In the genomic region with DNA sequence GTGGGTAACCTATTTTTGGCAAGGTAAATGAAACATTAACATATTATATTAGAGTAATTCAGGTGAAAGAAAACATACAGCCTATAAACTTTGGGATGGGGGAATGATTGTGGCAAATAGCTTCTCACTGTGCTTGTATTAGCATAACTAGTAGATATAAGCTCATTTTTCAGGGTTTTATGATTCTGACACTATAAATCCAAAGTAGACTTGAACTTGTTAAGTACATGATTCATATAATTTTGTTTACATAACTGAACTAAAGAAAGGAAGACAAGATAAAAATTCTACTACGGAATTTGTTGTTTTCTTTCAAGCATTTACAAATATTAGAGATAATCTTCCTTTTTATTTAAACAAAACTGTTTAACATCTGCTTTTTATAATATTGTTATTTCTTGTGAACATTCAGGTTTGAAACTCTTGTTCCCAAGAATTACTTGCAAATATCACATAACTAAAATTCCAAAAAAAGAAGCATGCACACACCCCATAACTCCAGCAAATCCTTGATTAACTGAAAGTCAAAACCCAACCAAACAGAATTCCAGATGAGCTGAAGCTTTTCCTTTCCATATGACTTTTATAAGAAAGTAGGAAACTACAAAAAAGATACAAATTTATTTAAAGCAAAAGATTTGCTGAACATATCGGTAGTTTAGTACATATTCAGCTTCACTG, we compare ENCODE assay signal across 17 cellular contexts.
DNase-seq lines count a peak whose midpoint lies in the region; ATAC-seq, FAIRE-seq and TF ChIP-seq lines count a peak whose summit lies in the region.
"Had no signal": no experiment of that assay in that cellular context is flagged by ENCODE, and none has a peak within 500 bp of the region (broad histone marks: within the 10 kb centered on the region; RNA-seq: fewer than 3 reads in every experiment).

No MANE protein-coding gene starts in this region.

- H3K4me1 ChIP-seq in A549 (peaks cover 90% of the 10 kb centered on the region), PC-3 (ENCODE audit: insufficient read depth, low read length) (peaks cover 70% of the 10 kb centered on the region), muscle layer of duodenum (ENCODE audit: control insufficient read depth in 1 of 2, insufficient read depth in 2 of 2, low read length in 2 of 2) (peaks cover 8 to 23% of the 10 kb centered on the region in 2 donors), neural progenitor cell (peaks cover 13% of the 10 kb centered on the region)

- BruUV-seq in PC-3 (replicated peaks; lab: Mats Ljungman, UMichigan), result no TSS peak

- H3K9me3 ChIP-seq in A549, result no peaks in the 10 kb centered on the region
- H3K9me3 ChIP-seq in PC-3 (ENCODE audit: low read length), result no peaks in the 10 kb centered on the region
- H3K9me3 ChIP-seq in muscle layer of duodenum (ENCODE audit: control insufficient read depth in 1 of 2, low read length in 2 of 2), result no peaks in the 10 kb centered on the region
- H3K9me3 ChIP-seq in neural progenitor cell (ENCODE audit: low read depth), result no peaks in the 10 kb centered on the region
- H3K9me3 ChIP-seq: body of pancreas had no signal

- intact Hi-C loops in PC-3 (cut with micrococcal nuclease), result loop anchor here (1.0 kb wide), 1 partner anchor 40 kb away; no protein-coding TSS in a partner anchor

- H3K4me3 ChIP-seq in A549 (peak overlapping the region; percentile 21; the same call in 1 of the 3 replicates), PC-3 (ENCODE audit: low read length) (peak overlapping the region; percentile 41), muscle layer of duodenum (ENCODE audit: low read depth in 1 of 2, low read length in 2 of 2) (no peak overlapping the region), neural progenitor cell (no peak overlapping the region)
- H3K4me3 ChIP-seq: body of pancreas had no signal

- H3K4me1 Mint-ChIP-seq in neural progenitor cell, result no peaks in the 10 kb centered on the region

- peak overlapping the region; percentile 58 for H3K9ac ChIP-seq in PC-3 (ENCODE audit: low read length)
- H3K9ac ChIP-seq in neural progenitor cell, result no peak overlapping the region

- no peak overlapping the region for H3K4me3 Mint-ChIP-seq in neural progenitor cell
- H3K4me3 Mint-ChIP-seq: CD4-positive, alpha-beta memory T cell; stimulated activated naive CD8-positive, alpha-beta T cell treated with anti-CD3 and anti-CD28 coated beads, Interleukin-15, Interleukin-2, amounts not matched to agents 100 ng/mL and 50 ng/mL, for 24 hours had no signal

- H3K9me2 ChIP-seq in PC-3 (replicated peaks; ENCODE audit: low read length), result no peaks in the 10 kb centered on the region

- no peaks in the 10 kb centered on the region for H4K20me1 ChIP-seq in PC-3 (ENCODE audit: low read length)
- no peaks in the 10 kb centered on the region for H4K20me1 ChIP-seq in neural progenitor cell (ENCODE audit: low read depth)

- H3K27me3 ChIP-seq in PC-3 (ENCODE audit: low read length) (no peaks in the 10 kb centered on the region), muscle layer of duodenum (ENCODE audit: low read depth, low read length) (no peaks in the 10 kb centered on the region), neural progenitor cell (no peaks in the 10 kb centered on the region)

- TF ChIP-seq POLR2A in A549 (IDR thresholded peaks at IDR 0.05; ENCODE audit: low read length), result no peak

- H3K36me3 ChIP-seq in PC-3 (ENCODE audit: low read depth, low read length) (no peaks in the 10 kb centered on the region), muscle layer of duodenum (ENCODE audit: control insufficient read depth in 1 of 2, insufficient read depth in 2 of 2, low read length in 2 of 2) (no peaks in the 10 kb centered on the region), neural progenitor cell (no peaks in the 10 kb centered on the region)

- 33% methylated on average over 2 of the region's 2 CpGs for WGBS in A549 (ENCODE audit: missing lambda C conversion rate)

- H3F3A ChIP-seq in PC-3 (ENCODE audit: low read length, unreplicated experiment), result peaks cover 6% of the 10 kb centered on the region
- peaks cover 4% of the 10 kb centered on the region for H3F3A ChIP-seq in neural progenitor cell (ENCODE audit: low read depth)

- FAIRE-seq in A549 (lab: Jason Lieb, UNC) (no peak), colon (lab: Jason Lieb, UNC) (peak; percentile 60)
- FAIRE-seq: urothelium cell line had no signal

- POLR2A ChIA-PET in A549 (lab: Yijun Ruan, JAX) (interaction anchor here (1.8 kb wide), 1 partner anchor 16 kb away, joined by 5 read pairs; no protein-coding TSS in a partner anchor), PC-3 (lab: Charles Lee; ENCODE audit: unreplicated experiment) (interaction anchor here (0.5 kb wide), 1 partner anchor 114 kb away, joined by 3 read pairs; no protein-coding TSS in a partner anchor)

- CTCF ChIA-PET in A549 (lab: Yijun Ruan, JAX), result interaction anchor here (0.8 to 2.3 kb wide), 7 partner anchors 18 to 59 kb away, joined by 3 to 20 read pairs (median 4); no protein-coding TSS in a partner anchor
- CTCF ChIA-PET in PC-3 (lab: Charles Lee), result interaction anchor here (1.8 kb wide), 1 partner anchor 24 kb away, joined by 5 read pairs; no protein-coding TSS in a partner anchor

- H3K27me3 Mint-ChIP-seq in neural progenitor cell (ENCODE audit: insufficient read depth, low read depth), result peaks cover 1% of the 10 kb centered on the region
- H3K27me3 Mint-ChIP-seq: CD4-positive, alpha-beta memory T cell; progenitor cell of endocrine pancreas had no signal

- H3K79me2 ChIP-seq in PC-3 (ENCODE audit: low read length), result no peaks in the 10 kb centered on the region
- no peaks in the 10 kb centered on the region for H3K79me2 ChIP-seq in neural progenitor cell (ENCODE audit: low read depth)

- no peaks in the 10 kb centered on the region for H3K9me3 Mint-ChIP-seq in neural progenitor cell
- H3K9me3 Mint-ChIP-seq: stimulated activated naive CD8-positive, alpha-beta T cell treated with anti-CD3 and anti-CD28 coated beads, Interleukin-15, Interleukin-2, amounts not matched to agents 100 ng/mL and 50 ng/mL, for 24 hours had no signal

- H2AFZ ChIP-seq in PC-3 (ENCODE audit: low read length) (no peak overlapping the region), neural progenitor cell (replicated peaks) (no peak overlapping the region)

- no peaks in the 10 kb centered on the region for H3K36me3 Mint-ChIP-seq in neural progenitor cell

- H3K4me2 ChIP-seq in A549 (peak overlapping the region; percentile 75), PC-3 (ENCODE audit: low read length) (peak overlapping the region; percentile 91), neural progenitor cell (no peak overlapping the region)

- TF ChIP-seq RAD21 in A549 (conservative IDR thresholded peaks at IDR 0.05 in 1 of 2, IDR thresholded peaks at IDR 0.05 in 1 of 2), result no peak

- H3K27ac ChIP-seq in A549 (peak overlapping the region; percentile 90 to 92), PC-3 (ENCODE audit: low read length) (peak overlapping the region; percentile 90), muscle layer of duodenum (ENCODE audit: low read length) (peak overlapping the region; percentile 1), neural progenitor cell (no peak overlapping the region)

- DNase-seq in A549 (ENCODE audit: low read depth in 1 of 2, low spot score in 1 of 2) (no peak), PC-3 (peak; percentile 48), NCI-H2196 (lab: John Stamatoyannopoulos, UW; ENCODE audit: unreplicated experiment) (no peak), neural progenitor cell (ENCODE audit: low spot score) (no peak)
- DNase-seq in activated CD4-positive, alpha-beta T cell treated with anti-CD3 and anti-CD28 coated beads for 48 hours, result no peak
- DNase-seq: activated CD8-positive, alpha-beta memory T cell treated with anti-CD3 and anti-CD28 coated beads, Interleukin-2, amount 50 U/mL, for 48 hours; activated naive CD4-positive, alpha-beta T cell treated with Interleukin-2 at 50 U/mL for 16 hours; body of pancreas; CD4-positive, alpha-beta memory T cell; stimulated activated CD4-positive, alpha-beta T cell treated with anti-CD3 and anti-CD28 coated beads, Interleukin-15, amount 100 ng/mL, for 24 hours had no signal

- TF ChIP-seq EP300 in A549 (IDR thresholded peaks at IDR 0.05), result no peak

- ATAC-seq in A549, result no peak
- peak; percentile 23 for ATAC-seq in PC-3
- ATAC-seq in HG03025 (IDR thresholded peaks at IDR 0.05; ENCODE audit: low FRiP score, unreplicated experiment), result no peak
- ATAC-seq: left lobe of liver had no signal

- H3K27ac Mint-ChIP-seq in neural progenitor cell, result no peak overlapping the region
- H3K27ac Mint-ChIP-seq: CD4-positive, alpha-beta memory T cell; progenitor cell of endocrine pancreas had no signal

- no peak for TF ChIP-seq CTCF in A549 (IDR thresholded peaks at IDR 0.05)
- TF ChIP-seq CTCF in PC-3 (conservative IDR thresholded peaks at IDR 0.05; ENCODE audit: low read depth, low read length), result no peak
- TF ChIP-seq CTCF in neural progenitor cell (IDR thresholded peaks at IDR 0.05), result no peak

TF ChIP-seq in A549, 52 proteins besides CTCF, POLR2A, EP300 and RAD21:
- TF ChIP-seq FOSL2 (IDR thresholded peaks at IDR 0.05), result no peak
- TF ChIP-seq FOSL2 (CRISPR knock-in tag; IDR thresholded peaks at IDR 0.05), result 0 out of 2 replicates have a peak, but pooled peaks have one; percentile 4
- TF ChIP-seq MYC (IDR thresholded peaks at IDR 0.05; ENCODE audit: borderline replicate concordance, low read length), result no peak

Comparison
In these comparisons a context has a peak if more than half of its experiments do, and no peak if none do; other contexts are left out.
1. H3K4me3 ChIP-seq: peak in A549 (single experiment) and PC-3 (single experiment); none in muscle layer of duodenum (0 of 2) and neural progenitor cell (single experiment).